In genomic region chr10:69315610-69316312, GRCh38 we compare ENCODE assay signal across 12 cellular contexts. TPM values are rescaled to one million over a fixed set of nuclear protein-coding genes. Genes with fewer than 3 reads are reported as not detected.
A peak's percentile ranks its signal among the peaks of the same experiment; 100 is the strongest.
DNase-seq lines count a peak whose midpoint lies in the region; ATAC-seq and TF ChIP-seq lines count a peak whose summit lies in the region.
"Had no signal": no experiment of that assay in that cellular context is flagged by ENCODE, and none has a peak within 500 bp of the region (broad histone marks: within the 10 kb centered on the region; RNA-seq: fewer than 3 reads in every experiment).

No MANE protein-coding gene starts in this region.

- H3K36me3 ChIP-seq in HEK293 (ENCODE audit: control insufficient read depth in 2 of 2, insufficient read depth in 1 of 2, low read length in 2 of 2): no peaks in the 10 kb centered on the region

- H3K4me1 Mint-ChIP-seq in activated naive CD8-positive, alpha-beta T cell treated with anti-CD3 and anti-CD28 coated beads for 36 hours: peaks cover 26% of the 10 kb centered on the region
- H3K4me1 Mint-ChIP-seq in naive B cell: peaks cover 15 to 28% (median 24%) of the 10 kb centered on the region in 3 donors

- CTCF ChIA-PET in HEK293 (lab: Yijun Ruan, JAX): interaction anchor here (0.6 kb wide), 1 partner anchor 20 kb away, joined by 3 read pairs; no protein-coding TSS in a partner anchor

- H3K9me3 ChIP-seq in HEK293 (ENCODE audit: control insufficient read depth, insufficient read depth, low read depth, low read length): no peaks in the 10 kb centered on the region

- ATAC-seq in naive B cell (ENCODE audit: low read depth in 2 of 2): no peak

- peak overlapping the region; percentile 31 for H3K27ac ChIP-seq in C4-2B
- no peak overlapping the region for H3K27ac ChIP-seq in HEK293 (ENCODE audit: extremely low read depth, low read depth, low read length)

- POLR2A ChIA-PET in HEK293 (lab: Yijun Ruan, JAX): no interaction called here

- peaks cover 17% of the 10 kb centered on the region for H3K36me3 Mint-ChIP-seq in activated naive CD8-positive, alpha-beta T cell treated with anti-CD3 and anti-CD28 coated beads for 36 hours
- no peaks in the 10 kb centered on the region for H3K36me3 Mint-ChIP-seq in naive B cell

- H3K9me3 Mint-ChIP-seq in activated naive CD8-positive, alpha-beta T cell treated with anti-CD3 and anti-CD28 coated beads for 36 hours: no peaks in the 10 kb centered on the region
- H3K9me3 Mint-ChIP-seq in naive B cell: no peaks in the 10 kb centered on the region

- peak overlapping the region; percentile 1 for H3K27ac Mint-ChIP-seq in activated naive CD8-positive, alpha-beta T cell treated with anti-CD3 and anti-CD28 coated beads for 36 hours
- peak overlapping the region; percentile 1 to 93 (median 80) for H3K27ac Mint-ChIP-seq in naive B cell

- DNase-seq in activated naive CD8-positive, alpha-beta T cell treated with anti-CD3 and anti-CD28 coated beads for 36 hours: no peak
- no peak for DNase-seq in naive B cell
- no peak for DNase-seq in NCI-H1417 (lab: John Stamatoyannopoulos, UW)
- no peak for DNase-seq in dermis blood vessel endothelial cell
- DNase-seq in mucosa of gallbladder (ENCODE audit: low spot score): no peak
- DNase-seq in AG20443 (ENCODE audit: low spot score): no peak
- DNase-seq: activated gamma-delta T cell treated with Interleukin-2 at 50 U/mL for 16 hours, cerebellar nuclear complex, NCI-H1436, NCI-H774 had no signal

- no peak for TF ChIP-seq CTCF in C4-2B (conservative IDR thresholded peaks at IDR 0.05)
- no peak for TF ChIP-seq CTCF in HEK293 (tag by site-specific recombination; IDR thresholded peaks at IDR 0.05)

- H3K4me3 Mint-ChIP-seq in activated naive CD8-positive, alpha-beta T cell treated with anti-CD3 and anti-CD28 coated beads for 36 hours: no peak overlapping the region
- H3K4me3 Mint-ChIP-seq in naive B cell: peak overlapping the region in 5 of 8 donors; percentile 9 to 97 (median 43)

- no peaks in the 10 kb centered on the region for H3K27me3 Mint-ChIP-seq in activated naive CD8-positive, alpha-beta T cell treated with anti-CD3 and anti-CD28 coated beads for 36 hours
- H3K27me3 Mint-ChIP-seq in naive B cell: no peaks in the 10 kb centered on the region

- H3K4me3 ChIP-seq in HEK293 (ENCODE audit: low read depth, low read length): no peak overlapping the region

- 0 out of 2 replicates have a peak, but pooled peaks cover 3% of the 10 kb centered on the region for H3K4me1 ChIP-seq in HEK293 (ENCODE audit: control insufficient read depth, insufficient read depth, low read length)

TF ChIP-seq in HEK293, 187 proteins besides CTCF, POLR2A, EP300 and RAD21:
- TF ChIP-seq SCRT2 (tag by site-specific recombination; IDR thresholded peaks at IDR 0.05) (peak; percentile 74), ZNF24 (tag by site-specific recombination; IDR thresholded peaks at IDR 0.05) (no peak), SCRT1 (tag by site-specific recombination; IDR thresholded peaks at IDR 0.05; ENCODE audit: borderline replicate concordance) (peak; percentile 59; the same call in 1 of the 2 replicates), ZNF398 (tag by site-specific recombination; IDR thresholded peaks at IDR 0.05) (peak; percentile 11; the same call in 1 of the 2 replicates), ZNF670 (tag by site-specific recombination; IDR thresholded peaks at IDR 0.05; ENCODE audit: low read depth) (no peak)
TF ChIP-seq in HEK293: peak in this region for 3.

RNA-seq across cellular contexts. Expression of gene HK1, which starts 37.5 kb away (rescaled TPM):
- total RNA-seq in activated naive CD8-positive, alpha-beta T cell treated with anti-CD3 and anti-CD28 coated beads for 36 hours: 100 to 1,000 TPM; 236 to 244 TPM
- 10 to 100 TPM; 45.7 to 71.0 (median 59.3) TPM for polyA plus RNA-seq in naive B cell (ENCODE audit: low read depth in 6 of 6)
- 110 and 142 TPM in 2 replicates for total RNA-seq in dermis blood vessel endothelial cell
- total RNA-seq in mucosa of gallbladder: 70.7 TPM
